Comparison of ENCODE assay signal across 9 cellular contexts in the genomic region with DNA sequence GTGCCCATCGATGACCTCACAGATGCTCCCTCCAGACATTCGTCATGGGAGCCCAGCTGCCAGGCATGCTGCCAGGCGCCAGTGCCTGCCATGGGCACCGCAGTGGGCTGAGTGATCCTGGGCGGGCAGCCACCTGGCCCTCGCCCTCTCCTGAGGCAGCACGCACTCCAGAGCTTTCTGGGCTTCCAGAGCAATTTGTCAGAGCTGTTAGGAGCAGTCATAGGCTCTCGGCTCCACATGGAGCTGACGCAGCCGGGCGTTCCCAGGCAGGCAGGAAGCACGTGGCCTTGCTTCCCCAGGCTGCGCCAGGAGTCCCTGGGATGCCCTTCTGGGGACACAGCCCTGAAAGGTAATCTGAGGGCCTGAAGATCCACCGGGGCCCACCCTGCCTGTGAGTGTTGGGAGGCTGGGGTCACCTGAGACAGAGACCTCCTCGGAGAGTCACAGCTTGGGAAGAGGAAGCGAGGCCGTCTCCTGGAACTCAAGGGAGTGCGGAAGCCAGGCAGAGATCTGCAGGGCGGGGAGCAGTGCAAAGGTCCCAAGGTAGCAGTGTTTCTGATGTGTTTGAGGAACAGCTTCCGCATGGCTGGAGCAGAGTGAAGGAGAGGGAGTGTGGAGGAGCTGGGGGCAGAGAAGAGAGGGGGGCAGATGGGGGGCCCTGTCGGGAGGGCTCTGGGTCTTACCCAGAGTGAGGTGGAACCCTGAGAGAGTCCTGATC. TPM values are rescaled to one million over a fixed set of nuclear protein-coding genes. Genes with fewer than 3 reads are reported as not detected.
DNase-seq lines count a peak whose midpoint lies in the region; ATAC-seq and TF ChIP-seq lines count a peak whose summit lies in the region.
"Had no signal": no experiment of that assay in that cellular context is flagged by ENCODE, and none has a peak within 500 bp of the region (broad histone marks: within the 10 kb centered on the region; RNA-seq: fewer than 3 reads in every experiment).

No MANE protein-coding gene starts in this region.

- H3K27me3 Mint-ChIP-seq in natural killer cell (ENCODE audit: low read depth in 2 of 2), result no peaks in the 10 kb centered on the region

- no peaks in the 10 kb centered on the region for H3K9me2 ChIP-seq in GM23248 (ENCODE audit: insufficient read depth)

- DNase-seq in GM23248 (peak; percentile 96), NCI-H774 (lab: John Stamatoyannopoulos, UW) (peak; percentile 39), fibroblast of lung (ENCODE audit: low read depth in 2 of 2) (peak; percentile 4 to 85), pulmonary artery endothelial cell (ENCODE audit: low read depth, low spot score) (peak; percentile 55), kidney glomerular epithelial cell (lab: John Stamatoyannopoulos, UW) (no peak), natural killer cell (no peak)
- no peak for DNase-seq in effector memory CD4-positive, alpha-beta T cell

- peak overlapping the region; percentile 88 for H3K27ac ChIP-seq in GM23248
- no peak overlapping the region for H3K27ac ChIP-seq in fibroblast of lung (ENCODE audit: insufficient read depth, low read length)
- no peak overlapping the region for H3K27ac ChIP-seq in effector memory CD4-positive, alpha-beta T cell (ENCODE audit: insufficient read depth, low read length, poor library complexity, severe bottlenecking)

- in situ Hi-C loops in GM23248 (cut with MboI), result no loop called here

- H3K27ac Mint-ChIP-seq in natural killer cell, result no peak overlapping the region

- H4K20me1 ChIP-seq in GM23248 (ENCODE audit: insufficient read depth) (no peaks in the 10 kb centered on the region), fibroblast of lung (ENCODE audit: control insufficient read depth, extremely low read depth, insufficient read depth, low read length) (no peaks in the 10 kb centered on the region)

- H3K4me1 Mint-ChIP-seq in natural killer cell, result peaks cover 0 to 5% of the 10 kb centered on the region in 2 donors

- intact Hi-C loops in natural killer cell (cut with micrococcal nuclease), result no loop called here

- no peaks in the 10 kb centered on the region for H3K36me3 Mint-ChIP-seq in natural killer cell

- H3K36me3 ChIP-seq in GM23248 (ENCODE audit: low read depth) (no peaks in the 10 kb centered on the region), fibroblast of lung (ENCODE audit: control insufficient read depth, insufficient read depth, low read length) (no peaks in the 10 kb centered on the region)
- no peaks in the 10 kb centered on the region for H3K36me3 ChIP-seq in effector memory CD4-positive, alpha-beta T cell (ENCODE audit: control insufficient read depth, insufficient read depth, low read length)

- H3K4me3 ChIP-seq in GM23248 (no peak overlapping the region), fibroblast of lung (replicated peaks in 1 of 4; ENCODE audit: control extremely low read depth in 1 of 4, insufficient read depth in 1 of 4, low read depth in 3 of 4, low read length in 4 of 4) (no peak overlapping the region)
- H3K4me3 ChIP-seq in effector memory CD4-positive, alpha-beta T cell (ENCODE audit: insufficient read depth, low read depth, low read length, poor library complexity, severe bottlenecking), result no peak overlapping the region
- H3K4me3 ChIP-seq: lung had no signal

- ATAC-seq in HG03139 (IDR thresholded peaks at IDR 0.05; ENCODE audit: unreplicated experiment), result no peak
- ATAC-seq in natural killer cell, result no peak

- H3K27me3 ChIP-seq in GM23248 (replicated peaks; ENCODE audit: insufficient read depth) (no peaks in the 10 kb centered on the region), fibroblast of lung (ENCODE audit: control insufficient read depth, insufficient read depth, low read length) (no peaks in the 10 kb centered on the region)
- H3K27me3 ChIP-seq in effector memory CD4-positive, alpha-beta T cell (replicated peaks; ENCODE audit: control insufficient read depth, insufficient read depth, low read length, poor library complexity, severe bottlenecking), result no peaks in the 10 kb centered on the region

- H2AFZ ChIP-seq in GM23248 (no peak overlapping the region), fibroblast of lung (ENCODE audit: low read length) (no peak overlapping the region)

- H3K4me1 ChIP-seq in GM23248 (ENCODE audit: insufficient read depth) (peaks cover 7% of the 10 kb centered on the region), fibroblast of lung (ENCODE audit: control insufficient read depth, extremely low read depth, insufficient read depth, low read length) (no peaks in the 10 kb centered on the region)
- H3K4me1 ChIP-seq in effector memory CD4-positive, alpha-beta T cell (ENCODE audit: control insufficient read depth, insufficient read depth, low read length, poor library complexity, severe bottlenecking), result no peaks in the 10 kb centered on the region

- TF ChIP-seq CTCF in fibroblast of lung (conservative IDR thresholded peaks at IDR 0.05 in 1 of 2, IDR thresholded peaks at IDR 0.05 in 1 of 2; ENCODE audit: low read depth in 1 of 2, low read length in 2 of 2) (no peak), natural killer cell (IDR thresholded peaks at IDR 0.05) (no peak)

- 0 out of 2 replicates have a peak, but pooled peaks cover 7% of the 10 kb centered on the region for H3F3A ChIP-seq in GM23248 (ENCODE audit: insufficient read depth)

- H3K4me2 ChIP-seq in GM23248 (ENCODE audit: unreplicated experiment) (no peak overlapping the region), fibroblast of lung (ENCODE audit: extremely low read depth, insufficient read depth, low read length) (no peak overlapping the region)

- H3K9me3 ChIP-seq in GM23248 (ENCODE audit: low read depth) (no peaks in the 10 kb centered on the region), fibroblast of lung (ENCODE audit: control insufficient read depth, insufficient read depth, low read depth, low read length) (no peaks in the 10 kb centered on the region)
- no peaks in the 10 kb centered on the region for H3K9me3 ChIP-seq in effector memory CD4-positive, alpha-beta T cell (ENCODE audit: control insufficient read depth, low read length)

- H3K79me2 ChIP-seq in GM23248 (ENCODE audit: insufficient read depth) (no peaks in the 10 kb centered on the region), fibroblast of lung (ENCODE audit: control insufficient read depth, insufficient read depth, low read length) (no peaks in the 10 kb centered on the region)

- H3K9ac ChIP-seq in GM23248, result peak overlapping the region; percentile 73
- no peak overlapping the region for H3K9ac ChIP-seq in fibroblast of lung (ENCODE audit: insufficient read depth, low read length)

- no peak overlapping the region for H3K4me3 Mint-ChIP-seq in natural killer cell

- 44 to 47% methylated on average over 21 of the region's 21 CpGs for WGBS in GM23248 (ENCODE audit: low coverage in 1 of 2, low lambda C conversion rate in 2 of 2, missing lambda C conversion rate in 2 of 2), 2 experiments

- no peaks in the 10 kb centered on the region for H3K9me3 Mint-ChIP-seq in natural killer cell

RNA-seq across cellular contexts. Expression of gene DPF1, which starts 50.5 kb away (rescaled TPM):
- 2.4 and 5.2 TPM in 2 replicates for total RNA-seq in GM23248 (2014; rRNA removed; shearing (Covaris generic))
- polyA plus RNA-seq in GM23248 (2016; fragmentation: Nextera tagmentation; extraction: Ambion mirVana), result 1.5 and 2.3 TPM in 2 replicates
- total RNA-seq in fibroblast of lung, result 0.50 and 0.51 TPM in 2 replicates
- 1.6 and 5.2 TPM in 2 replicates for polyA plus RNA-seq in fibroblast of lung
- polyA plus RNA-seq in fibroblast of lung (2012), result 1.6 and 5.0 TPM in 2 replicates
- 3.0 and 9.4 TPM in 2 replicates for polyA minus RNA-seq in fibroblast of lung (ENCODE audit: low replicate concordance)
- 1.3 and 1.8 TPM in 2 replicates for total RNA-seq in pulmonary artery endothelial cell
- not detected for total RNA-seq in natural killer cell

Comparison
In these comparisons a context has a peak if more than half of its experiments do, and no peak if none do; other contexts are left out.
1. DNase-seq: peak in GM23248 (single experiment), NCI-H774 (single experiment), fibroblast of lung (2 of 2) and pulmonary artery endothelial cell (single experiment); none in kidney glomerular epithelial cell (single experiment), effector memory CD4-positive, alpha-beta T cell (0 of 3) and natural killer cell (single experiment).